ENCODE assay signal across 8 cellular contexts in the genomic region with DNA sequence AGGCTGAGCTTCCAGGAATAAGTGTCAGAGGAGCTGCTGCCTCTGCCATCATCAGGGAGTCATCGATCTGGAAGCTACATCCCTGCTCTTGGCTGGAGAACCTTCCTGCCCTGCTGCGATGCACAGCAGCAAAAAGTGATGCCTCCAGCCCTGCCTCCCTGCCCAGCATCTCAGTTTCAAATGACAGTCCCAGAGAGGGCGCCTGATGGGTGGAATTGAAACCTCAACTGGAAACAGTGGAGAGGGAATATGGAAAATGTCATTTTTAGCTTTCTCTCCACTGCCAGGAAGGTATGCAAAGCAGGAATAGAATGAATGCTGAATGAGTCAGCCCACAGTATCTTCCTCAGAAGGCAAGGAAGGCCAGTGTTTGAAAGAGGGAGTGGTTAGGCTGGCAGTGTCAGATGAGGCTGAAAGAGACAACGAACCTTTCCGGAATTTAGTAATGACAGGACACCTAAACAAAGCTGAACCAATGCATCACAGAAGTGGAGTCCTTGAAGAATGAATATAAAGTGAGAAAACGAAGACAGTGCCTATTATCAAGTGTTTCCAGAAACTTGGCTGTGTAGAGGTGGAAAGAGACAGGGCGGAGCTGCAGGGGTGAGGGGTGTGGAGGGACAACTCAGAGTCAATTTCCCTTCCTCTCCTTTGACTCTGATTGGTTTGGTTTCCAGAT.
DNase-seq lines count a peak whose midpoint lies in the region; ATAC-seq and TF ChIP-seq lines count a peak whose summit lies in the region.

No MANE protein-coding gene starts in this region.

- no peaks in the 10 kb centered on the region for H3K79me2 ChIP-seq in neural progenitor cell (ENCODE audit: low read depth)

- peak overlapping the region; percentile 20 for H3K27ac Mint-ChIP-seq in neural progenitor cell

- H3K27ac ChIP-seq in neural progenitor cell: no peak overlapping the region

- in situ Hi-C loops in GM13977 (cut with MboI; ENCODE audit: low pct_unique_long_range_greater_than_20kb, low sequenced_read_pairs, unreplicated experiment): no loop called here

- intact Hi-C loops in left colon (cut with DNase I, micrococcal nuclease): no loop called here

- H3K4me3 Mint-ChIP-seq in neural progenitor cell: no peak overlapping the region

- no peaks in the 10 kb centered on the region for H4K20me1 ChIP-seq in neural progenitor cell (ENCODE audit: low read depth)

- no peak overlapping the region for H3K4me3 ChIP-seq in choroid plexus epithelial cell (ENCODE audit: low read depth, low read length)
- H3K4me3 ChIP-seq in neural progenitor cell: no peak overlapping the region

- H3K36me3 Mint-ChIP-seq in neural progenitor cell: no peaks in the 10 kb centered on the region

- peaks cover 4% of the 10 kb centered on the region for H3K27me3 Mint-ChIP-seq in neural progenitor cell (ENCODE audit: insufficient read depth, low read depth)

- no peak for TF ChIP-seq CTCF in choroid plexus epithelial cell (conservative IDR thresholded peaks at IDR 0.05; ENCODE audit: low read depth, low read length)
- no peak for TF ChIP-seq CTCF in neural progenitor cell (IDR thresholded peaks at IDR 0.05)
- TF ChIP-seq CTCF in GM13977 (IDR thresholded peaks at IDR 0.05; ENCODE audit: extremely low read depth, insufficient read depth, missing control alignments): no peak

- no peaks in the 10 kb centered on the region for H3K27me3 ChIP-seq in neural progenitor cell

- peaks cover 8% of the 10 kb centered on the region for H3K9me3 ChIP-seq in neural progenitor cell (ENCODE audit: low read depth)

- DNase-seq in DMS53 (lab: John Stamatoyannopoulos, UW) (peak; percentile 63), NCI-H2171 treated with DMSO at 0.1 percent for 48 hours (lab: John Stamatoyannopoulos, UW) (peak; percentile 47), choroid plexus epithelial cell (ENCODE audit: low read depth) (peak; percentile 79), neural progenitor cell (ENCODE audit: low spot score) (no peak), GM13977 (ENCODE audit: low spot score) (no peak), left colon (no peak), germinal center (ENCODE audit: low spot score) (no peak)

- peaks cover 21% of the 10 kb centered on the region for H3K4me1 Mint-ChIP-seq in neural progenitor cell

- no peak overlapping the region for H2AFZ ChIP-seq in neural progenitor cell (replicated peaks)

- no peaks in the 10 kb centered on the region for H3F3A ChIP-seq in neural progenitor cell (ENCODE audit: low read depth)

- H3K4me1 ChIP-seq in neural progenitor cell: peaks cover 3% of the 10 kb centered on the region

- H3K9ac ChIP-seq in neural progenitor cell: no peak overlapping the region

- ATAC-seq in GM19324 (IDR thresholded peaks at IDR 0.05; ENCODE audit: low FRiP score, unreplicated experiment): no peak
- ATAC-seq in left colon: no peak

- H3K36me3 ChIP-seq in neural progenitor cell: no peaks in the 10 kb centered on the region

- peaks cover 24% of the 10 kb centered on the region for H3K9me3 Mint-ChIP-seq in neural progenitor cell

- H3K4me2 ChIP-seq in neural progenitor cell: no peak overlapping the region

Comparison
In these comparisons a context has a peak if more than half of its experiments do, and no peak if none do; other contexts are left out.
1. DNase-seq: peak in DMS53 (single experiment), NCI-H2171 treated with DMSO at 0.1 percent for 48 hours (single experiment) and choroid plexus epithelial cell (single experiment); none in neural progenitor cell (single experiment), GM13977 (single experiment), left colon (0 of 2) and germinal center (single experiment).